Comparison of ENCODE assay signal across 3 cellular contexts in the genomic region with DNA sequence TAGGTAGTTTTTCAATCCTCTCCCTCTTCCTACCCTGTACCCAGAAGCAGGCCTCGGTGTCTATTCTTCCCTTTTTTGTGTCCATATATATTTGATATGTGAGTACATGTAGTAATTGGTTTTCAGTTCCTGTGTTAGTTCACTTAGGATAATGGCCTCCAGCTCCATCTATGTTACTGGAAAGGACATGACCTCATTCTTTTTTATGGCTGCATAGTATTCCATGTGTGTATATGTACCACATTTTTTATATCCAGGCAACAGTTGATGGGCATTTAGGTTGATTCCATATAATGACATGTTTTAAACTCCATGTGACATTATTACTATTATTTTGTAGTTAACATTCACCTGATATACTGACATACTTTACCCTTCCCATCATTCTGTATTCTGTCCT.
TF ChIP-seq lines count a peak whose summit lies in the region.

No MANE protein-coding gene starts in this region.

TF ChIP-seq in HEK293, 187 proteins besides CTCF, POLR2A, EP300 and RAD21:
- TF ChIP-seq ZNF19 (tag by site-specific recombination; IDR thresholded peaks at IDR 0.05; ENCODE audit: low read depth) (no peak), ZNF146 (tag by site-specific recombination; IDR thresholded peaks at IDR 0.05) (peak; percentile 48; the same call in 1 of the 2 replicates)
TF ChIP-seq in HEK293: peak in this region for 1.

TF ChIP-seq in K562, 482 proteins besides CTCF, POLR2A, EP300 and RAD21:
- TF ChIP-seq ZEB2 (IDR thresholded peaks at IDR 0.05) (no peak), RBM25 (IDR thresholded peaks at IDR 0.05; ENCODE audit: low read depth, low read length, severe bottlenecking) (peak; percentile 58), CBFB (CRISPR knock-in tag; IDR thresholded peaks at IDR 0.05) (no peak), ZSCAN29 (IDR thresholded peaks at IDR 0.05) (no peak), PHB2 (IDR thresholded peaks at IDR 0.05; ENCODE audit: low read depth) (no peak), MEF2D (tag; conservative IDR thresholded peaks at IDR 0.05; ENCODE audit: low read depth) (no peak), PREB (CRISPR knock-in tag; IDR thresholded peaks at IDR 0.05) (no peak), ZNF445 (CRISPR knock-in tag; IDR thresholded peaks at IDR 0.05; ENCODE audit: low read depth) (no peak), ZNF436 (CRISPR knock-in tag; IDR thresholded peaks at IDR 0.05) (no peak), ZNF280A (IDR thresholded peaks at IDR 0.05; ENCODE audit: low read depth, partially characterized antibody) (no peak), RBM34 (IDR thresholded peaks at IDR 0.05; ENCODE audit: borderline replicate concordance, insufficient read depth, low read length) (no peak), KAT8 (IDR thresholded peaks at IDR 0.05; ENCODE audit: low read depth) (no peak), FOXA3 (CRISPR knock-in tag; conservative IDR thresholded peaks at IDR 0.05 in 1 of 2, IDR thresholded peaks at IDR 0.05 in 1 of 2) (no peak), ZNF146 (CRISPR knock-in tag; IDR thresholded peaks at IDR 0.05; ENCODE audit: unreplicated experiment) (peak; percentile 73)
- TF ChIP-seq, protein P1, sequence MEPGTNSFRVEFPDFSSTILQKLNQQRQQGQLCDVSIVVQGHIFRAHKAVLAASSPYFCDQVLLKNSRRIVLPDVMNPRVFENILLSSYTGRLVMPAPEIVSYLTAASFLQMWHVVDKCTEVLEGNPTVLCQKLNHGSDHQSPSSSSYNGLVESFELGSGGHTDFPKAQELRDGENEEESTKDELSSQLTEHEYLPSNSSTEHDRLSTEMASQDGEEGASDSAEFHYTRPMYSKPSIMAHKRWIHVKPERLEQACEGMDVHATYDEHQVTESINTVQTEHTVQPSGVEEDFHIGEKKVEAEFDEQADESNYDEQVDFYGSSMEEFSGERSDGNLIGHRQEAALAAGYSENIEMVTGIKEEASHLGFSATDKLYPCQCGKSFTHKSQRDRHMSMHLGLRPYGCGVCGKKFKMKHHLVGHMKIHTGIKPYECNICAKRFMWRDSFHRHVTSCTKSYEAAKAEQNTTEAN (CRISPR knock-in tag; IDR thresholded peaks at IDR 0.05), result no peak
TF ChIP-seq in K562: peak in this region for 2.

TF ChIP-seq in H1, 55 proteins besides CTCF, POLR2A, EP300 and RAD21:
- TF ChIP-seq SP4 (IDR thresholded peaks at IDR 0.05; ENCODE audit: low read length) (no peak), ATF2 (IDR thresholded peaks at IDR 0.05; ENCODE audit: low read length) (no peak), KDM1A (IDR thresholded peaks at IDR 0.05; ENCODE audit: borderline replicate concordance, low read length) (peak; percentile 37; the same call in 1 of the 2 replicates), HDAC6 (IDR thresholded peaks at IDR 0.05; ENCODE audit: low read depth, low read length) (no peak)
